1 cellular context compared by ENCODE assay signal in the genomic region with DNA sequence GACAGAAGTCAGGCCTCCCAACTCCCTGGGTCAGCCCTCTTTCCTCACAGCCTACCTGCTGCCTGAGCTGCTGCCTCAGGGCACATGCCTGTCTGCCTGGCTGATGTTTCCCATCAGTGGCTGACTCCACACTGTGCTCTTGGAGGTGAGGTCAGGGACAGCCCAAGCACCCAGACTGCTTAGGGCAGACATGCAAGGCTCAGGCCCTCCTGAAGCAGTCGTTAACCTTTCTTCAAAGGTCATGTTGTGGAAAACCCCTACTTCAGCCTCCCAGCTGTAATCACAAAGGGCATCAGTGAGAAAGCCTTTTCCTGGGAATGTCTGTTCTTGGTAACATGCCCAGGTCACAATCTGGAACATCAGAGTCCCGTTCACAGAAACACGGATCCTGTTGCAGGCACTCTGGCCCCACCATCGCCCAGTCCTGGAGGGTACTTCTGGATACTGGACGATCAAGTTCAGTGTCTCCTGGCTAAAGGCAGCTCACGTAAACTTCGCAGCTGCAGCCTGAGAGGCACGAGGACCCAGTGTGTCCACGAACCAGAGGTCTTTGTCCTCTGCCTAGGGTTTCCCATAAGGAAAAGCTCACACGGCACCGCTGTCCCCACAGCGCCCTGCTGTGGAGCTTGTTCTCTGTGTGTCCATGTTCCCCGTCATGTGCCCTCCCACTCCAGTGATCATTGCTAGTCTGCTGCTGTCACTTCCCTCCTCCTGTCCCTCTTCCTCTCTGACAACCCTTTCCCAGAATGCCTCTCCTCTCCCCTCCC.
TF ChIP-seq lines count a peak whose summit lies in the region.

No MANE protein-coding gene starts in this region.

TF ChIP-seq in H1, 55 proteins besides CTCF, POLR2A, EP300 and RAD21:
- TF ChIP-seq, protein P1, sequence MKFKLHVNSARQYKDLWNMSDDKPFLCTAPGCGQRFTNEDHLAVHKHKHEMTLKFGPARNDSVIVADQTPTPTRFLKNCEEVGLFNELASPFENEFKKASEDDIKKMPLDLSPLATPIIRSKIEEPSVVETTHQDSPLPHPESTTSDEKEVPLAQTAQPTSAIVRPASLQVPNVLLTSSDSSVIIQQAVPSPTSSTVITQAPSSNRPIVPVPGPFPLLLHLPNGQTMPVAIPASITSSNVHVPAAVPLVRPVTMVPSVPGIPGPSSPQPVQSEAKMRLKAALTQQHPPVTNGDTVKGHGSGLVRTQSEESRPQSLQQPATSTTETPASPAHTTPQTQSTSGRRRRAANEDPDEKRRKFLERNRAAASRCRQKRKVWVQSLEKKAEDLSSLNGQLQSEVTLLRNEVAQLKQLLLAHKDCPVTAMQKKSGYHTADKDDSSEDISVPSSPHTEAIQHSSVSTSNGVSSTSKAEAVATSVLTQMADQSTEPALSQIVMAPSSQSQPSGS (IDR thresholded peaks at IDR 0.05; ENCODE audit: low read length) = no peak
- TF ChIP-seq BCL11A (IDR thresholded peaks at IDR 0.05; ENCODE audit: low read depth in 2 of 2, low read length in 2 of 2) (no peak), CBX8 (IDR thresholded peaks at IDR 0.05; ENCODE audit: borderline replicate concordance, low read depth, low read length) (no peak), KDM4A (IDR thresholded peaks at IDR 0.05; ENCODE audit: low read depth, low read length, severe bottlenecking) (no peak), BRCA1 (IDR thresholded peaks at IDR 0.05; ENCODE audit: low read depth, low read length) (no peak), CHD1 (IDR thresholded peaks at IDR 0.05; ENCODE audit: low read depth, low read length) (no peak), SP4 (IDR thresholded peaks at IDR 0.05; ENCODE audit: low read length) (no peak), HDAC2 (IDR thresholded peaks at IDR 0.05; ENCODE audit: borderline replicate concordance in 1 of 2, low read depth in 2 of 2, low read length in 2 of 2) (no peak), KDM5A (IDR thresholded peaks at IDR 0.05; ENCODE audit: low read length) (no peak), SP2 (IDR thresholded peaks at IDR 0.05; ENCODE audit: low read length) (no peak), ASH2L (IDR thresholded peaks at IDR 0.05; ENCODE audit: low read length) (no peak), GTF2F1 (IDR thresholded peaks at IDR 0.05; ENCODE audit: borderline replicate concordance, low read depth, low read length) (no peak), TAF7 (optimal IDR thresholded peaks at IDR 0.05; ENCODE audit: borderline replicate concordance, low read depth, low read length) (no peak), MAFK (IDR thresholded peaks at IDR 0.05; ENCODE audit: low read depth, low read length) (no peak), BACH1 (IDR thresholded peaks at IDR 0.05; ENCODE audit: low read length) (no peak), CEBPB (IDR thresholded peaks at IDR 0.05; ENCODE audit: low read depth, low read length) (no peak), POU5F1 (IDR thresholded peaks at IDR 0.05; ENCODE audit: low read depth, low read length) (no peak), RXRA (IDR thresholded peaks at IDR 0.05; ENCODE audit: insufficient read depth, low read depth, low read length) (no peak)
- TF ChIP-seq, protein P2, sequence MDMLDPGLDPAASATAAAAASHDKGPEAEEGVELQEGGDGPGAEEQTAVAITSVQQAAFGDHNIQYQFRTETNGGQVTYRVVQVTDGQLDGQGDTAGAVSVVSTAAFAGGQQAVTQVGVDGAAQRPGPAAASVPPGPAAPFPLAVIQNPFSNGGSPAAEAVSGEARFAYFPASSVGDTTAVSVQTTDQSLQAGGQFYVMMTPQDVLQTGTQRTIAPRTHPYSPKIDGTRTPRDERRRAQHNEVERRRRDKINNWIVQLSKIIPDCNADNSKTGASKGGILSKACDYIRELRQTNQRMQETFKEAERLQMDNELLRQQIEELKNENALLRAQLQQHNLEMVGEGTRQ (IDR thresholded peaks at IDR 0.05; ENCODE audit: low read length) = no peak
